In the genomic region with DNA sequence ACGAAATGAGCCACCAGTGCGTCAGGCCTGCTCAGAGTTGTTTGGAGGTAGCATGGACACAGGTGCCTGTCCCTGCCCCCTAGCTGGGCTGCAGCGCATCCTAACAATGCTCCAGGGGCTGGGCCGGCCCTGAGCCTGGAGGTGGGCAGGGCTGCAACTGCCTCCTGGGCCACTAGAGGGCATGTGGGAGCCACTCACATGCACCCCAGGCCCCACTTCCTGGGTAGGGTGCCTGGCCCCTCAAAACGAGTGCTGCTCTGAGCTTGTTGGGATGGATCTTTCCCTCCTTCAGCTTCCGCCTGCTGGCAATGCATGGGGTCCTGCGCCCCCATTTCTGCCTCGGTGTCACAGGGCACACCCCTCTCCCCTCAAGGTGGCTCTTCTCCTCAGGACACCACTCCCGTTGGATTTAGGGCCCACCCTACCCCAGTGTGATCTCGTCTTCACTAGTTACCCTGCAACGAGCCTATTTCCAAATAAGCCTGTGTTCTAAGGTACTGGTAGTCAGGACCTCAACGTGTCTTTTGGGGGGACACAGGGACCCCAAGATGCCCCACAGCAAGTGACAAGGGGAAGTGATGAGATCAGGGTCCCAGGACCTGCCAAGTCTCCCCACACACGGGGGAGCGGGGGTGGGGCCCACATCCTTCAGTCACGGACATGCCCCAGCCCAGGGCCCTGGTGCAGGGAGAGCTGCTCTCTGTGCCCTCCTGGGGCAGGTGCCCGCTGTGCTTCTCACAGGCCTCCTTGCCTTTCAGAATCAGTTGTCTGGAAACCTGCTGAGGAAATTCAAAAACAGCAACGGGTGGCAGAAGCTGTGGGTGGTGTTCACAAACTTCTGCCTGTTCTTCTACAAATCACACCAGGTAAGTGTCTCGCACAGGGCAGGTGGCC, we compare ENCODE assay signal across 8 cellular contexts.
DNase-seq lines count a peak whose midpoint lies in the region; ATAC-seq, FAIRE-seq and TF ChIP-seq lines count a peak whose summit lies in the region.

No MANE protein-coding gene starts in this region.

- no peak overlapping the region for H3K4me3 ChIP-seq in retinal pigment epithelial cell (ENCODE audit: low read length)

- peak; percentile 86 for ATAC-seq in GM19468 (IDR thresholded peaks at IDR 0.05; ENCODE audit: extremely low read depth, unreplicated experiment)

- in situ Hi-C loops in SK-MEL-5 (cut with HindIII; ENCODE audit: low pct_unique_long_range_greater_than_20kb, low sequenced_read_pairs) = no loop called here

- DNase-seq in D721Med (ENCODE audit: insufficient read length, low spot score) (peak; percentile 73), HK-2 (ENCODE audit: unreplicated experiment) (peak; percentile 65), SK-MEL-5 (ENCODE audit: low read depth, low spot score) (peak; percentile 56), globus pallidus (ENCODE audit: low spot score) (peak; percentile 39), retinal pigment epithelial cell (ENCODE audit: low read depth) (no peak), inferior parietal cortex (ENCODE audit: extremely low spot score) (no peak)
- peak; percentile 38 to 75 (median 64) for DNase-seq in activated naive CD4-positive, alpha-beta T cell (lab: John Stamatoyannopoulos, UW)

- no peak for FAIRE-seq in D721Med (lab: Jason Lieb, UNC)

- peak; percentile 71 for TF ChIP-seq CTCF in D721Med (IDR thresholded peaks at IDR 0.05; ENCODE audit: insufficient read depth, missing control alignments)
- peak; percentile 97 for TF ChIP-seq CTCF in retinal pigment epithelial cell (conservative IDR thresholded peaks at IDR 0.05; ENCODE audit: low read depth, low read length)

Comparison
In these comparisons a context has a peak if more than half of its experiments do, and no peak if none do; other contexts are left out.
1. DNase-seq: peak in D721Med (single experiment), HK-2 (single experiment), SK-MEL-5 (single experiment), activated naive CD4-positive, alpha-beta T cell (4 of 4) and globus pallidus (single experiment); none in retinal pigment epithelial cell (single experiment) and inferior parietal cortex (single experiment).